1 cellular context compared by ENCODE assay signal in the genomic region with DNA sequence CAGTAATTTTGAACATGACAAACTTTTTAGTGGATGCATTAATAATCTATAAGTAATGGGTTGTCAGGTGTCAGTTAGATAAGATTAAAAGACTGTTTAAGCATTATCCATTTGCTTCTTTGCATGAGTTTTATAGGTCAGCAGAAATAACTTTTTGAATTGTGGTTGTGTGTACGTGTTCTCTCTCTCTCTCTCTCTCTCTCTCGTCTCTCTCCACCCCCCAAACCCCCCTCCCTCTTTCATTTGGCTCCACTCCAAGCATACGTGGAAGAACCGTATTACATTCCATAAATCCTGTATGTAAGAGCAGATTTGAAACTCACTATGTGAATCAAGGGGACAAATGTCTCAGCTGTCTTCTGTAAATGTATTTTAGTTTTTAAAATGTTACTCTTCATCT.
TF ChIP-seq lines count a peak whose summit lies in the region.

No MANE protein-coding gene starts in this region.

TF ChIP-seq in HEK293, 187 proteins besides CTCF, POLR2A, EP300 and RAD21 (continued from another document and continues in another):
- TF ChIP-seq, protein P1, sequence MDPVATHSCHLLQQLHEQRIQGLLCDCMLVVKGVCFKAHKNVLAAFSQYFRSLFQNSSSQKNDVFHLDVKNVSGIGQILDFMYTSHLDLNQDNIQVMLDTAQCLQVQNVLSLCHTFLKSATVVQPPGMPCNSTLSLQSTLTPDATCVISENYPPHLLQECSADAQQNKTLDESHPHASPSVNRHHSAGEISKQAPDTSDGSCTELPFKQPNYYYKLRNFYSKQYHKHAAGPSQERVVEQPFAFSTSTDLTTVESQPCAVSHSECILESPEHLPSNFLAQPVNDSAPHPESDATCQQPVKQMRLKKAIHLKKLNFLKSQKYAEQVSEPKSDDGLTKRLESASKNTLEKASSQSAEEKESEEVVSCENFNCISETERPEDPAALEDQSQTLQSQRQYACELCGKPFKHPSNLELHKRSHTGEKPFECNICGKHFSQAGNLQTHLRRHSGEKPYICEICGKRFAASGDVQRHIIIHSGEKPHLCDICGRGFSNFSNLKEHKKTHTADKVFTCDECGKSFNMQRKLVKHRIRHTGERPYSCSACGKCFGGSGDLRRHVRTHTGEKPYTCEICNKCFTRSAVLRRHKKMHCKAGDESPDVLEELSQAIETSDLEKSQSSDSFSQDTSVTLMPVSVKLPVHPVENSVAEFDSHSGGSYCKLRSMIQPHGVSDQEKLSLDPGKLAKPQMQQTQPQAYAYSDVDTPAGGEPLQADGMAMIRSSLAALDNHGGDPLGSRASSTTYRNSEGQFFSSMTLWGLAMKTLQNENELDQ (tag by site-specific recombination; IDR thresholded peaks at IDR 0.05; ENCODE audit: low read depth) = no peak
- no peak for TF ChIP-seq ZEB2 (tag by site-specific recombination; IDR thresholded peaks at IDR 0.05)
- TF ChIP-seq, protein P2, sequence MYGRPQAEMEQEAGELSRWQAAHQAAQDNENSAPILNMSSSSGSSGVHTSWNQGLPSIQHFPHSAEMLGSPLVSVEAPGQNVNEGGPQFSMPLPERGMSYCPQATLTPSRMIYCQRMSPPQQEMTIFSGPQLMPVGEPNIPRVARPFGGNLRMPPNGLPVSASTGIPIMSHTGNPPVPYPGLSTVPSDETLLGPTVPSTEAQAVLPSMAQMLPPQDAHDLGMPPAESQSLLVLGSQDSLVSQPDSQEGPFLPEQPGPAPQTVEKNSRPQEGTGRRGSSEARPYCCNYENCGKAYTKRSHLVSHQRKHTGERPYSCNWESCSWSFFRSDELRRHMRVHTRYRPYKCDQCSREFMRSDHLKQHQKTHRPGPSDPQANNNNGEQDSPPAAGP (tag by site-specific recombination; IDR thresholded peaks at IDR 0.05) = no peak
- TF ChIP-seq ZNF416 (tag by site-specific recombination; IDR thresholded peaks at IDR 0.05) = no peak
- TF ChIP-seq YY1 (tag by site-specific recombination; IDR thresholded peaks at IDR 0.05) = no peak
- TF ChIP-seq, protein P3, sequence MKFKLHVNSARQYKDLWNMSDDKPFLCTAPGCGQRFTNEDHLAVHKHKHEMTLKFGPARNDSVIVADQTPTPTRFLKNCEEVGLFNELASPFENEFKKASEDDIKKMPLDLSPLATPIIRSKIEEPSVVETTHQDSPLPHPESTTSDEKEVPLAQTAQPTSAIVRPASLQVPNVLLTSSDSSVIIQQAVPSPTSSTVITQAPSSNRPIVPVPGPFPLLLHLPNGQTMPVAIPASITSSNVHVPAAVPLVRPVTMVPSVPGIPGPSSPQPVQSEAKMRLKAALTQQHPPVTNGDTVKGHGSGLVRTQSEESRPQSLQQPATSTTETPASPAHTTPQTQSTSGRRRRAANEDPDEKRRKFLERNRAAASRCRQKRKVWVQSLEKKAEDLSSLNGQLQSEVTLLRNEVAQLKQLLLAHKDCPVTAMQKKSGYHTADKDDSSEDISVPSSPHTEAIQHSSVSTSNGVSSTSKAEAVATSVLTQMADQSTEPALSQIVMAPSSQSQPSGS (tag by site-specific recombination; IDR thresholded peaks at IDR 0.05; ENCODE audit: low read depth) = no peak
- TF ChIP-seq ZNF621 (tag by site-specific recombination; IDR thresholded peaks at IDR 0.05) = no peak
- TF ChIP-seq HOXA7 (CRISPR knock-in tag; IDR thresholded peaks at IDR 0.05; ENCODE audit: borderline replicate concordance) = no peak
- no peak for TF ChIP-seq ZNF202 (tag by site-specific recombination; IDR thresholded peaks at IDR 0.05; ENCODE audit: borderline replicate concordance)
- TF ChIP-seq SP3 (tag by site-specific recombination; IDR thresholded peaks at IDR 0.05) = peak; percentile 28; the same call in 1 of the 2 replicates
- no peak for TF ChIP-seq ZNF521 (tag by site-specific recombination; IDR thresholded peaks at IDR 0.05)
- TF ChIP-seq ZFP41 (tag by site-specific recombination; IDR thresholded peaks at IDR 0.05; ENCODE audit: borderline replicate concordance) = no peak
- no peak for TF ChIP-seq HOXC10 (CRISPR knock-in tag; IDR thresholded peaks at IDR 0.05)
- TF ChIP-seq ZNF473 (tag by site-specific recombination; IDR thresholded peaks at IDR 0.05) = no peak
- peak; percentile 43; the same call in 1 of the 2 replicates for TF ChIP-seq ZXDB (tag by site-specific recombination; IDR thresholded peaks at IDR 0.05)
- TF ChIP-seq MZF1 (tag by site-specific recombination; IDR thresholded peaks at IDR 0.05; ENCODE audit: borderline replicate concordance) = no peak
- no peak for TF ChIP-seq ZIC2 (tag by site-specific recombination; IDR thresholded peaks at IDR 0.05)
- TF ChIP-seq ZNF548 (tag by site-specific recombination; IDR thresholded peaks at IDR 0.05) = no peak
- no peak for TF ChIP-seq ZNF791 (tag by site-specific recombination; IDR thresholded peaks at IDR 0.05)
- TF ChIP-seq, protein P4, sequence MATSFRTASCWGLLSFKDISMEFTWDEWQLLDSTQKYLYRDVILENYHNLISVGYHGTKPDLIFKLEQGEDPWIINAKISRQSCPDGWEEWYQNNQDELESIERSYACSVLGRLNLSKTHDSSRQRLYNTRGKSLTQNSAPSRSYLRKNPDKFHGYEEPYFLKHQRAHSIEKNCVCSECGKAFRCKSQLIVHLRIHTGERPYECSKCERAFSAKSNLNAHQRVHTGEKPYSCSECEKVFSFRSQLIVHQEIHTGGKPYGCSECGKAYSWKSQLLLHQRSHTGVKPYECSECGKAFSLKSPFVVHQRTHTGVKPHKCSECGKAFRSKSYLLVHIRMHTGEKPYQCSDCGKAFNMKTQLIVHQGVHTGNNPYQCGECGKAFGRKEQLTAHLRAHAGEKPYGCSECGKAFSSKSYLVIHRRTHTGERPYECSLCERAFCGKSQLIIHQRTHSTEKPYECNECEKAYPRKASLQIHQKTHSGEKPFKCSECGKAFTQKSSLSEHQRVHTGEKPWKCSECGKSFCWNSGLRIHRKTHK (tag by site-specific recombination; IDR thresholded peaks at IDR 0.05) = no peak
- TF ChIP-seq RBAK (tag by site-specific recombination; IDR thresholded peaks at IDR 0.05) = no peak
- no peak for TF ChIP-seq ZNF169 (tag by site-specific recombination; IDR thresholded peaks at IDR 0.05)
- no peak for TF ChIP-seq ZNF626 (tag by site-specific recombination; IDR thresholded peaks at IDR 0.05)
- TF ChIP-seq SETDB1 (IDR thresholded peaks at IDR 0.05; ENCODE audit: insufficient read length, low read length) = no peak
- no peak for TF ChIP-seq ZNF2 (tag by site-specific recombination; IDR thresholded peaks at IDR 0.05)
- TF ChIP-seq ZNF610 (tag by site-specific recombination; IDR thresholded peaks at IDR 0.05; ENCODE audit: borderline replicate concordance) = no peak
- TF ChIP-seq, protein P5, sequence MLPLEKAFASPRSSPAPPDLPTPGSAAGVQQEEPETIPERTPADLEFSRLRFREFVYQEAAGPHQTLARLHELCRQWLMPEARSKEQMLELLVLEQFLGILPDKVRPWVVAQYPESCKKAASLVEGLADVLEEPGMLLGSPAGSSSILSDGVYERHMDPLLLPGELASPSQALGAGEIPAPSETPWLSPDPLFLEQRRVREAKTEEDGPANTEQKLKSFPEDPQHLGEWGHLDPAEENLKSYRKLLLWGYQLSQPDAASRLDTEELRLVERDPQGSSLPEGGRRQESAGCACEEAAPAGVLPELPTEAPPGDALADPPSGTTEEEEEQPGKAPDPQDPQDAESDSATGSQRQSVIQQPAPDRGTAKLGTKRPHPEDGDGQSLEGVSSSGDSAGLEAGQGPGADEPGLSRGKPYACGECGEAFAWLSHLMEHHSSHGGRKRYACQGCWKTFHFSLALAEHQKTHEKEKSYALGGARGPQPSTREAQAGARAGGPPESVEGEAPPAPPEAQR (tag by site-specific recombination; IDR thresholded peaks at IDR 0.05) = no peak
- TF ChIP-seq ZNF560 (tag by site-specific recombination; IDR thresholded peaks at IDR 0.05; ENCODE audit: borderline replicate concordance) = no peak
- TF ChIP-seq ZBTB21 (tag by site-specific recombination; IDR thresholded peaks at IDR 0.05) = no peak
- TF ChIP-seq IKZF3 (tag by site-specific recombination; IDR thresholded peaks at IDR 0.05) = no peak
- TF ChIP-seq ZNF354C (tag by site-specific recombination; IDR thresholded peaks at IDR 0.05; ENCODE audit: borderline replicate concordance, low read depth) = no peak
- TF ChIP-seq ZNF660 (tag by site-specific recombination; IDR thresholded peaks at IDR 0.05) = no peak
- TF ChIP-seq ZNF629 (tag by site-specific recombination; IDR thresholded peaks at IDR 0.05) = 0 out of 2 replicates have a peak, but pooled peaks have one; percentile 34
- peak; percentile 48; the same call in 1 of the 2 replicates for TF ChIP-seq KLF8 (tag by site-specific recombination; IDR thresholded peaks at IDR 0.05)
- TF ChIP-seq ZNF426 (tag by site-specific recombination; IDR thresholded peaks at IDR 0.05) = no peak
- no peak for TF ChIP-seq ZNF530 (tag by site-specific recombination; IDR thresholded peaks at IDR 0.05; ENCODE audit: low read depth)
- no peak for TF ChIP-seq ZNF112 (tag by site-specific recombination; IDR thresholded peaks at IDR 0.05)
- no peak for TF ChIP-seq SCRT1 (tag by site-specific recombination; IDR thresholded peaks at IDR 0.05; ENCODE audit: borderline replicate concordance)
- TF ChIP-seq, protein P6, sequence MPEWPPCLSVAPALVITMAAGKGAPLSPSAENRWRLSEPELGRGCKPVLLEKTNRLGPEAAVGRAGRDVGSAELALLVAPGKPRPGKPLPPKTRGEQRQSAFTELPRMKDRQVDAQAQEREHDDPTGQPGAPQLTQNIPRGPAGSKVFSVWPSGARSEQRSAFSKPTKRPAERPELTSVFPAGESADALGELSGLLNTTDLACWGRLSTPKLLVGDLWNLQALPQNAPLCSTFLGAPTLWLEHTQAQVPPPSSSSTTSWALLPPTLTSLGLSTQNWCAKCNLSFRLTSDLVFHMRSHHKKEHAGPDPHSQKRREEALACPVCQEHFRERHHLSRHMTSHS (tag by site-specific recombination; IDR thresholded peaks at IDR 0.05) = no peak
- TF ChIP-seq ZBTB7A (tag by site-specific recombination; IDR thresholded peaks at IDR 0.05; ENCODE audit: low read depth) = no peak
- TF ChIP-seq SP7 (tag by site-specific recombination; IDR thresholded peaks at IDR 0.05) = peak; percentile 50
- no peak for TF ChIP-seq ZNF76 (tag by site-specific recombination; IDR thresholded peaks at IDR 0.05; ENCODE audit: borderline replicate concordance, low read depth)
- no peak for TF ChIP-seq ZNF624 (tag by site-specific recombination; IDR thresholded peaks at IDR 0.05)
- TF ChIP-seq ZNF214 (tag by site-specific recombination; IDR thresholded peaks at IDR 0.05; ENCODE audit: borderline replicate concordance) = no peak
- no peak for TF ChIP-seq WT1 (tag by site-specific recombination; IDR thresholded peaks at IDR 0.05)
- TF ChIP-seq ZNF48 (tag by site-specific recombination; IDR thresholded peaks at IDR 0.05) = no peak
- no peak for TF ChIP-seq ZNF514 (tag by site-specific recombination; IDR thresholded peaks at IDR 0.05)
- TF ChIP-seq ZNF510 (tag by site-specific recombination; IDR thresholded peaks at IDR 0.05; ENCODE audit: insufficient replicate concordance) = no peak
- TF ChIP-seq, protein P7, sequence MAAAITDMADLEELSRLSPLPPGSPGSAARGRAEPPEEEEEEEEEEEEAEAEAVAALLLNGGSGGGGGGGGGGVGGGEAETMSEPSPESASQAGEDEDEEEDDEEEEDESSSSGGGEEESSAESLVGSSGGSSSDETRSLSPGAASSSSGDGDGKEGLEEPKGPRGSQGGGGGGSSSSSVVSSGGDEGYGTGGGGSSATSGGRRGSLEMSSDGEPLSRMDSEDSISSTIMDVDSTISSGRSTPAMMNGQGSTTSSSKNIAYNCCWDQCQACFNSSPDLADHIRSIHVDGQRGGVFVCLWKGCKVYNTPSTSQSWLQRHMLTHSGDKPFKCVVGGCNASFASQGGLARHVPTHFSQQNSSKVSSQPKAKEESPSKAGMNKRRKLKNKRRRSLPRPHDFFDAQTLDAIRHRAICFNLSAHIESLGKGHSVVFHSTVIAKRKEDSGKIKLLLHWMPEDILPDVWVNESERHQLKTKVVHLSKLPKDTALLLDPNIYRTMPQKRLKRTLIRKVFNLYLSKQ (tag by site-specific recombination; IDR thresholded peaks at IDR 0.05; ENCODE audit: borderline replicate concordance) = no peak
- TF ChIP-seq ZSCAN16 (tag by site-specific recombination; IDR thresholded peaks at IDR 0.05) = no peak
- TF ChIP-seq, protein P8, sequence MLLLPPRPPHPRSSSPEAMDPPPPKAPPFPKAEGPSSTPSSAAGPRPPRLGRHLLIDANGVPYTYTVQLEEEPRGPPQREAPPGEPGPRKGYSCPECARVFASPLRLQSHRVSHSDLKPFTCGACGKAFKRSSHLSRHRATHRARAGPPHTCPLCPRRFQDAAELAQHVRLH (tag by site-specific recombination; IDR thresholded peaks at IDR 0.05) = peak; percentile 75; the same call in 1 of the 2 replicates
- TF ChIP-seq, protein P9, sequence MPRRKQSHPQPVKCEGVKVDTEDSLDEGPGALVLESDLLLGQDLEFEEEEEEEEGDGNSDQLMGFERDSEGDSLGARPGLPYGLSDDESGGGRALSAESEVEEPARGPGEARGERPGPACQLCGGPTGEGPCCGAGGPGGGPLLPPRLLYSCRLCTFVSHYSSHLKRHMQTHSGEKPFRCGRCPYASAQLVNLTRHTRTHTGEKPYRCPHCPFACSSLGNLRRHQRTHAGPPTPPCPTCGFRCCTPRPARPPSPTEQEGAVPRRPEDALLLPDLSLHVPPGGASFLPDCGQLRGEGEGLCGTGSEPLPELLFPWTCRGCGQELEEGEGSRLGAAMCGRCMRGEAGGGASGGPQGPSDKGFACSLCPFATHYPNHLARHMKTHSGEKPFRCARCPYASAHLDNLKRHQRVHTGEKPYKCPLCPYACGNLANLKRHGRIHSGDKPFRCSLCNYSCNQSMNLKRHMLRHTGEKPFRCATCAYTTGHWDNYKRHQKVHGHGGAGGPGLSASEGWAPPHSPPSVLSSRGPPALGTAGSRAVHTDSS (tag by site-specific recombination; IDR thresholded peaks at IDR 0.05) = no peak
- TF ChIP-seq ZNF600 (tag by site-specific recombination; IDR thresholded peaks at IDR 0.05) = no peak
- TF ChIP-seq, protein P10, sequence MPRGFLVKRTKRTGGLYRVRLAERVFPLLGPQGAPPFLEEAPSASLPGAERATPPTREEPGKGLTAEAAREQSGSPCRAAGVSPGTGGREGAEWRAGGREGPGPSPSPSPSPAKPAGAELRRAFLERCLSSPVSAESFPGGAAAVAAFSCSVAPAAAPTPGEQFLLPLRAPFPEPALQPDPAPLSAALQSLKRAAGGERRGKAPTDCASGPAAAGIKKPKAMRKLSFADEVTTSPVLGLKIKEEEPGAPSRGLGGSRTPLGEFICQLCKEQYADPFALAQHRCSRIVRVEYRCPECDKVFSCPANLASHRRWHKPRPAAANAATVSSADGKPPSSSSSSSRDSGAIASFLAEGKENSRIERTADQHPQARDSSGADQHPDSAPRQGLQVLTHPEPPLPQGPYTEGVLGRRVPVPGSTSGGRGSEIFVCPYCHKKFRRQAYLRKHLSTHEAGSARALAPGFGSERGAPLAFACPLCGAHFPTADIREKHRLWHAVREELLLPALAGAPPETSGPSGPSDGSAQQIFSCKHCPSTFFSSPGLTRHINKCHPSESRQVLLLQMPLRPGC (tag by site-specific recombination; IDR thresholded peaks at IDR 0.05) = no peak
- TF ChIP-seq GLI2 (tag by site-specific recombination; IDR thresholded peaks at IDR 0.05; ENCODE audit: borderline replicate concordance, low read depth) = no peak
- TF ChIP-seq ZNF596 (tag by site-specific recombination; IDR thresholded peaks at IDR 0.05) = peak; percentile 93
- no peak for TF ChIP-seq ZNF670 (tag by site-specific recombination; IDR thresholded peaks at IDR 0.05; ENCODE audit: low read depth)
- TF ChIP-seq ZNF311 (tag by site-specific recombination; IDR thresholded peaks at IDR 0.05; ENCODE audit: borderline replicate concordance) = no peak
- no peak for TF ChIP-seq ZNF175 (tag by site-specific recombination; IDR thresholded peaks at IDR 0.05)
- TF ChIP-seq ZNF366 (tag by site-specific recombination; conservative IDR thresholded peaks at IDR 0.05) = peak; percentile 43
- TF ChIP-seq ZNF555 (tag by site-specific recombination; conservative IDR thresholded peaks at IDR 0.05) = no peak
